ENCODE assay signal across 9 cellular contexts in the genomic region with DNA sequence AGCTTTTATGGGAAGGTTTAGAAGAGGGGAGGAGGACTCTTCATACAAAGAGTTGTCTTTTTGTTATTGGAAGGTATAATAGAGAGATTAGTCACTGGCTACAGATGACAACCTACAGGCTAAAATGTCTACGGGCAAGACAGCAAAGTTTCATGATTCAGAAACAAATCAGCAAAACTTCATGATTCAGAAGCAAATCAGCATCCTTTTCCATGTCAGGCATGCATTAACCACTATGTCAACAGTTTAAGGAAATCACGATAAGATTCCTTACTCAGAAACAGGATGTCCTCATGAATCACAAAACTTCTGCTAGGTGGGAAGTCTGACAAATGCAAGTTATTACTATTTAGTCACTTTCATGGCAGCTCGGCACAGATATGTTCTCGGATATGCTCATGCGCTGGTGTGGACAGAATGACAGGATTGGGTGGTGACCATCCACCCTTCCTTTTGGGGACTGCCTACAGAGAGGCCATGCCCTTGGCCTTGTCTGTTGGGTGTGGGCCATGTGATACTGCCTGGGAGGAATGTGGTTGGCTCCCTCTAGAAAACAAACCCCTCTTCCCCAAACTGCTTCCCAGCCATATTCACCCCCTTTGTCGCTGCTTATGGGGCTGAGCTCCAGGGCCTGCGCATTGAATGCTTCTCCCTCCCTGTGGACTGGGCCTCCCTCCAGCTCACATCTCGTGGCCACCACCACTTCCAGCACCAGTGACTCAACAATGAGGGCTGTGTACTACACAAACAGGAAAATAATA. TPM values are rescaled to one million over a fixed set of nuclear protein-coding genes. Genes with fewer than 3 reads are reported as not detected.
DNase-seq lines count a peak whose midpoint lies in the region; ATAC-seq and TF ChIP-seq lines count a peak whose summit lies in the region.
"Had no signal": no experiment of that assay in that cellular context is flagged by ENCODE, and none has a peak within 500 bp of the region (broad histone marks: within the 10 kb centered on the region; RNA-seq: fewer than 3 reads in every experiment).

No MANE protein-coding gene starts in this region.

- H3K27me3 Mint-ChIP-seq in activated naive CD8-positive, alpha-beta T cell treated with anti-CD3 and anti-CD28 coated beads, Interleukin-2, amount 50 U/mL, for 24 hours = peaks cover 7% of the 10 kb centered on the region
- H3K27me3 Mint-ChIP-seq in activated naive CD8-positive, alpha-beta T cell treated with anti-CD3 and anti-CD28 coated beads for 36 hours = no peaks in the 10 kb centered on the region
- H3K27me3 Mint-ChIP-seq in natural killer cell (ENCODE audit: low read depth in 2 of 2) = peaks cover 0 to 4% of the 10 kb centered on the region in 2 donors

- DNase-seq in activated naive CD8-positive, alpha-beta T cell treated with anti-CD3 and anti-CD28 coated beads, Interleukin-2, amount 50 U/mL, for 24 hours = no peak
- DNase-seq in activated naive CD8-positive, alpha-beta T cell treated with anti-CD3 and anti-CD28 coated beads for 36 hours = no peak
- peak; percentile 85 to 98 for DNase-seq in dermis microvascular lymphatic vessel endothelial cell (ENCODE audit: low read depth in 2 of 2)
- DNase-seq in mesendoderm = no peak
- DNase-seq in uterus = peak; percentile 64 to 76
- DNase-seq in natural killer cell = no peak
- DNase-seq in DMS114 treated with DMSO at 0.1 percent for 48 hours (lab: John Stamatoyannopoulos, UW; ENCODE audit: unreplicated experiment) = no peak
- DNase-seq: DND-41 had no signal

- no peak overlapping the region for H2BK15ac ChIP-seq in mesendoderm (replicated peaks; ENCODE audit: low read depth)

- H2BK120ac ChIP-seq in mesendoderm (ENCODE audit: low read depth, low read length) = no peak overlapping the region

- peaks cover 6% of the 10 kb centered on the region for H3K4me1 Mint-ChIP-seq in activated naive CD8-positive, alpha-beta T cell treated with anti-CD3 and anti-CD28 coated beads, Interleukin-2, amount 50 U/mL, for 24 hours
- no peaks in the 10 kb centered on the region for H3K4me1 Mint-ChIP-seq in activated naive CD8-positive, alpha-beta T cell treated with anti-CD3 and anti-CD28 coated beads for 36 hours
- H3K4me1 Mint-ChIP-seq in natural killer cell = no peaks in the 10 kb centered on the region

- H3K27me3 ChIP-seq in mesendoderm (ENCODE audit: insufficient read depth, low read length, poor library complexity) = no peaks in the 10 kb centered on the region
- H3K27me3 ChIP-seq in uterus = no peaks in the 10 kb centered on the region

- H3K27ac ChIP-seq in mesendoderm (ENCODE audit: low read depth, low read length) (no peak overlapping the region), uterus (peak overlapping the region; percentile 86)

- no peaks in the 10 kb centered on the region for H3K36me3 ChIP-seq in mesendoderm (ENCODE audit: control insufficient read depth, insufficient read depth, low read length)
- no peaks in the 10 kb centered on the region for H3K36me3 ChIP-seq in uterus

- H3K79me2 ChIP-seq in mesendoderm (ENCODE audit: control insufficient read depth, insufficient read depth, low read length) = no peaks in the 10 kb centered on the region

- WGBS in mesendoderm (ENCODE audit: extremely low coverage, insufficient coverage, low lambda C conversion rate) = no CpG with 5 or more reads among the region's 8 CpGs

- TF ChIP-seq POLR2A in uterus (IDR thresholded peaks at IDR 0.05) = no peak

- no peak overlapping the region for H3K4me3 ChIP-seq in mesendoderm (ENCODE audit: low read length)
- H3K4me3 ChIP-seq in uterus = no peak overlapping the region

- ATAC-seq in activated naive CD8-positive, alpha-beta T cell treated with anti-CD3 and anti-CD28 coated beads, Interleukin-2, amount 50 U/mL, for 24 hours = peak; percentile 47
- ATAC-seq in natural killer cell = no peak
- no peak for ATAC-seq in HG02840 (IDR thresholded peaks at IDR 0.05; ENCODE audit: low FRiP score, unreplicated experiment)

- H3K79me1 ChIP-seq in mesendoderm (ENCODE audit: low read length) = no peaks in the 10 kb centered on the region

- no peaks in the 10 kb centered on the region for H3K9me3 ChIP-seq in uterus

- no peak overlapping the region for H2BK5ac ChIP-seq in mesendoderm (ENCODE audit: low read length)

- no peak overlapping the region for H3K23ac ChIP-seq in mesendoderm (ENCODE audit: low read length)

- TF ChIP-seq CTCF in uterus (IDR thresholded peaks at IDR 0.05) (no peak), natural killer cell (IDR thresholded peaks at IDR 0.05) (no peak)

- no peak overlapping the region for H3K4ac ChIP-seq in mesendoderm (ENCODE audit: low read depth, low read length)

- intact Hi-C loops in uterus (cut with DNase I; ENCODE audit: low total_unique reads) (no loop called here), natural killer cell (cut with micrococcal nuclease) (no loop called here)

- no peaks in the 10 kb centered on the region for H3K9me3 Mint-ChIP-seq in activated naive CD8-positive, alpha-beta T cell treated with anti-CD3 and anti-CD28 coated beads, Interleukin-2, amount 50 U/mL, for 24 hours
- H3K9me3 Mint-ChIP-seq in activated naive CD8-positive, alpha-beta T cell treated with anti-CD3 and anti-CD28 coated beads for 36 hours = no peaks in the 10 kb centered on the region
- H3K9me3 Mint-ChIP-seq in natural killer cell = no peaks in the 10 kb centered on the region

- peak overlapping the region; percentile 10 for H3K56ac ChIP-seq in mesendoderm (ENCODE audit: low read length)

- peaks cover 14% of the 10 kb centered on the region for H3K4me1 ChIP-seq in mesendoderm (ENCODE audit: control insufficient read depth, low read depth, low read length)
- H3K4me1 ChIP-seq in uterus = peaks cover 0 to 10% of the 10 kb centered on the region in 2 donors

- no peak overlapping the region for H3K4me3 Mint-ChIP-seq in activated naive CD8-positive, alpha-beta T cell treated with anti-CD3 and anti-CD28 coated beads, Interleukin-2, amount 50 U/mL, for 24 hours
- no peak overlapping the region for H3K4me3 Mint-ChIP-seq in activated naive CD8-positive, alpha-beta T cell treated with anti-CD3 and anti-CD28 coated beads for 36 hours
- no peak overlapping the region for H3K4me3 Mint-ChIP-seq in natural killer cell

- H4K8ac ChIP-seq in mesendoderm (ENCODE audit: low read depth, low read length) = no peak overlapping the region

- H3K4me2 ChIP-seq in mesendoderm (ENCODE audit: low read length) = no peak overlapping the region

- no peak overlapping the region for H3K27ac Mint-ChIP-seq in activated naive CD8-positive, alpha-beta T cell treated with anti-CD3 and anti-CD28 coated beads, Interleukin-2, amount 50 U/mL, for 24 hours
- H3K27ac Mint-ChIP-seq in activated naive CD8-positive, alpha-beta T cell treated with anti-CD3 and anti-CD28 coated beads for 36 hours = no peak overlapping the region
- H3K27ac Mint-ChIP-seq in natural killer cell = no peak overlapping the region

- H3K9ac ChIP-seq in mesendoderm (ENCODE audit: low read length) = no peak overlapping the region

- no peak overlapping the region for H4K5ac ChIP-seq in mesendoderm (ENCODE audit: low read length)

- H2AK5ac ChIP-seq in mesendoderm (ENCODE audit: low read length) = no peak overlapping the region

- H3K36me3 Mint-ChIP-seq in activated naive CD8-positive, alpha-beta T cell treated with anti-CD3 and anti-CD28 coated beads, Interleukin-2, amount 50 U/mL, for 24 hours (ENCODE audit: low read depth) = no peaks in the 10 kb centered on the region
- no peaks in the 10 kb centered on the region for H3K36me3 Mint-ChIP-seq in activated naive CD8-positive, alpha-beta T cell treated with anti-CD3 and anti-CD28 coated beads for 36 hours
- H3K36me3 Mint-ChIP-seq in natural killer cell = no peaks in the 10 kb centered on the region

- no peak overlapping the region for H3K18ac ChIP-seq in mesendoderm (ENCODE audit: low read length)

RNA-seq across cellular contexts. Expression of a gene that starts 10.2 kb away (rescaled TPM):
- under 1 TPM in 1 of 2 experiments, not detected in 1; 0.28 TPM for total RNA-seq in activated naive CD8-positive, alpha-beta T cell treated with anti-CD3 and anti-CD28 coated beads for 36 hours
- total RNA-seq in dermis microvascular lymphatic vessel endothelial cell (not detected in 2 replicates), uterus (not detected), natural killer cell (not detected)
- polyA plus RNA-seq in mesendoderm (2013, experiment 1 of 2) = not detected
- 0.08 TPM for polyA plus RNA-seq in mesendoderm (2013, experiment 2 of 2)

RNA-seq across cellular contexts. Expression of a gene that starts 45.8 kb away (rescaled TPM):
- 10 to 100 TPM; 58.4 to 60.3 TPM for total RNA-seq in activated naive CD8-positive, alpha-beta T cell treated with anti-CD3 and anti-CD28 coated beads for 36 hours
- total RNA-seq in dermis microvascular lymphatic vessel endothelial cell (669 and 765 TPM in 2 replicates), uterus (100 to 1,000 TPM; 221 to 621 (median 300) TPM), natural killer cell (10 to 100 TPM; 25.0 to 29.4 (median 26.4) TPM)
- polyA plus RNA-seq in mesendoderm (2013, experiment 1 of 2) = 39.5 TPM
- polyA plus RNA-seq in mesendoderm (2013, experiment 2 of 2) = 40.7 TPM

Comparison
In these comparisons a context has a peak if more than half of its experiments do, and no peak if none do; other contexts are left out.
1. DNase-seq: peak in dermis microvascular lymphatic vessel endothelial cell (2 of 2) and uterus (2 of 2); none in activated naive CD8-positive, alpha-beta T cell treated with anti-CD3 and anti-CD28 coated beads, Interleukin-2, amount 50 U/mL, for 24 hours (single experiment), activated naive CD8-positive, alpha-beta T cell treated with anti-CD3 and anti-CD28 coated beads for 36 hours (single experiment), mesendoderm (single experiment), natural killer cell (single experiment) and DMS114 treated with DMSO at 0.1 percent for 48 hours (single experiment).